In genomic region chr2:98732430-98733051, GRCh38 we compare ENCODE assay signal across 13 cellular contexts. TPM values are rescaled to one million over a fixed set of nuclear protein-coding genes. Genes with fewer than 3 reads are reported as not detected.
DNase-seq lines count a peak whose midpoint lies in the region; ATAC-seq and TF ChIP-seq lines count a peak whose summit lies in the region.
"Had no signal": no experiment of that assay in that cellular context is flagged by ENCODE, and none has a peak within 500 bp of the region (broad histone marks: within the 10 kb centered on the region; RNA-seq: fewer than 3 reads in every experiment).

No MANE protein-coding gene starts in this region.

- peak overlapping the region; percentile 92 for H3K4me3 ChIP-seq in CD4-positive, CD25-positive, alpha-beta regulatory T cell (ENCODE audit: low read depth, low read length)
- H3K4me3 ChIP-seq in HEK293 (ENCODE audit: low read depth, low read length): no peak overlapping the region
- peak overlapping the region in 1 of 2 donors; percentile 46 for H3K4me3 ChIP-seq in neuronal stem cell (ENCODE audit: low read length in 2 of 2)

- CTCF ChIA-PET in HEK293 (lab: Yijun Ruan, JAX): interaction anchor here (0.9 kb wide), 1 partner anchor 105 kb away, joined by 3 read pairs; no protein-coding TSS in a partner anchor

- no peak overlapping the region for H4K91ac ChIP-seq in neuronal stem cell (ENCODE audit: low read depth, low read length, poor library complexity)

- no peaks in the 10 kb centered on the region for H3K79me1 ChIP-seq in neuronal stem cell (ENCODE audit: low read depth, low read length)

- POLR2A ChIA-PET in HEK293 (lab: Yijun Ruan, JAX): no interaction called here

- H3K27me3 ChIP-seq in CD4-positive, CD25-positive, alpha-beta regulatory T cell (ENCODE audit: control insufficient read depth, insufficient read depth, low read length): no peaks in the 10 kb centered on the region
- peaks cover 0 to 46% (median 11%) of the 10 kb centered on the region in 3 experiments for H3K27me3 ChIP-seq in neuronal stem cell (ENCODE audit: control insufficient read depth in 3 of 3, insufficient read depth in 3 of 3, low read depth in 1 of 3, low read length in 3 of 3)

- no peak overlapping the region for H2BK15ac ChIP-seq in neuronal stem cell (ENCODE audit: low read length)

- H3K9me3 ChIP-seq in CD4-positive, CD25-positive, alpha-beta regulatory T cell (ENCODE audit: control insufficient read depth in 2 of 2, low read length in 2 of 2): no peaks in the 10 kb centered on the region
- H3K9me3 ChIP-seq in HEK293 (ENCODE audit: control insufficient read depth, insufficient read depth, low read depth, low read length): no peaks in the 10 kb centered on the region
- H3K9me3 ChIP-seq in neuronal stem cell (replicated peaks in 1 of 2; ENCODE audit: control insufficient read depth in 2 of 2, insufficient read depth in 1 of 2, low read depth in 1 of 2, low read length in 2 of 2): no peaks in the 10 kb centered on the region

- DNase-seq in CD4-positive, CD25-positive, alpha-beta regulatory T cell: no peak
- DNase-seq in amniotic stem cell (lab: John Stamatoyannopoulos, UW): no peak
- DNase-seq in neuronal stem cell (ENCODE audit: low spot score): no peak
- DNase-seq in NCI-H1417 (lab: John Stamatoyannopoulos, UW): no peak
- DNase-seq: activated CD8-positive, alpha-beta memory T cell treated with anti-CD3 and anti-CD28 coated beads, Interleukin-2, amount 50 U/mL, for 4 hours; central memory CD4-positive, alpha-beta T cell; foreskin melanocyte; IMR-90 had no signal

- peak overlapping the region; percentile 93 to 98 (median 94) for H3K4me3 Mint-ChIP-seq in CD4-positive, CD25-positive, alpha-beta regulatory T cell
- H3K4me3 Mint-ChIP-seq in brain (peak overlapping the region; percentile 67 to 97 (median 83)), nephron (peak overlapping the region; percentile 89 to 92 (median 92))

- H4K8ac ChIP-seq in neuronal stem cell (ENCODE audit: low read depth, low read length): no peak overlapping the region

- H2BK5ac ChIP-seq in neuronal stem cell (ENCODE audit: low read length): no peak overlapping the region

- H3K14ac ChIP-seq in neuronal stem cell (ENCODE audit: low read length): no peak overlapping the region

- H3K4me2 ChIP-seq in neuronal stem cell (ENCODE audit: insufficient read depth, low read length, poor library complexity, severe bottlenecking): no peak overlapping the region

- H3K4me1 ChIP-seq in CD4-positive, CD25-positive, alpha-beta regulatory T cell (ENCODE audit: control insufficient read depth, insufficient read depth, low read length, poor library complexity, severe bottlenecking): peaks cover 43% of the 10 kb centered on the region
- H3K4me1 ChIP-seq in HEK293 (ENCODE audit: control insufficient read depth, insufficient read depth, low read length) (peaks cover 17% of the 10 kb centered on the region), neuronal stem cell (ENCODE audit: control insufficient read depth in 2 of 2, insufficient read depth in 1 of 2, low read depth in 1 of 2, low read length in 2 of 2) (no peaks in the 10 kb centered on the region)

- H2AFZ ChIP-seq in neuronal stem cell (ENCODE audit: low read length): no peak overlapping the region

- no CpG with 5 or more reads among the region's 8 CpGs for WGBS in neuronal stem cell (ENCODE audit: extremely low coverage in 2 of 2, insufficient read length in 2 of 2, insufficient replicate concordance in 1 of 2), 2 donors

- H3K36me3 ChIP-seq in CD4-positive, CD25-positive, alpha-beta regulatory T cell (ENCODE audit: control insufficient read depth, insufficient read depth, low read length): no peaks in the 10 kb centered on the region
- H3K36me3 ChIP-seq in HEK293 (ENCODE audit: control insufficient read depth in 2 of 2, insufficient read depth in 1 of 2, low read length in 2 of 2) (no peaks in the 10 kb centered on the region), neuronal stem cell (replicated peaks in 1 of 2; ENCODE audit: control insufficient read depth in 2 of 2, insufficient read depth in 2 of 2, low read length in 2 of 2) (no peaks in the 10 kb centered on the region)

- peak overlapping the region; percentile 81 for H3K27ac ChIP-seq in CD4-positive, CD25-positive, alpha-beta regulatory T cell (ENCODE audit: insufficient read depth, low read length, poor library complexity, severe bottlenecking)
- no peak overlapping the region for H3K27ac ChIP-seq in HEK293 (ENCODE audit: extremely low read depth, low read depth, low read length)
- no peak overlapping the region for H3K27ac ChIP-seq in neuronal stem cell (replicated peaks; ENCODE audit: low read length)

- H3K4ac ChIP-seq in neuronal stem cell (ENCODE audit: low read length): no peak overlapping the region

- ATAC-seq in CD4-positive, CD25-positive, alpha-beta regulatory T cell (ENCODE audit: low read depth in 2 of 2): no peak
- ATAC-seq in HG03108 (IDR thresholded peaks at IDR 0.05; ENCODE audit: unreplicated experiment): no peak
- ATAC-seq: sciatic nerve had no signal

- no peak overlapping the region for H2AK5ac ChIP-seq in neuronal stem cell (ENCODE audit: low read depth, low read length)

- H3K27me3 Mint-ChIP-seq in CD4-positive, CD25-positive, alpha-beta regulatory T cell: no peaks in the 10 kb centered on the region
- peaks cover 44% of the 10 kb centered on the region for H3K27me3 Mint-ChIP-seq in brain
- peaks cover 32% of the 10 kb centered on the region for H3K27me3 Mint-ChIP-seq in nephron (ENCODE audit: low read depth)

- H3K4me1 Mint-ChIP-seq in CD4-positive, CD25-positive, alpha-beta regulatory T cell: peaks cover 32 to 73% (median 50%) of the 10 kb centered on the region in 4 donors
- H3K4me1 Mint-ChIP-seq in brain: peaks cover 38% of the 10 kb centered on the region
- H3K4me1 Mint-ChIP-seq in nephron: peaks cover 16% of the 10 kb centered on the region

- no peak overlapping the region for H2BK120ac ChIP-seq in neuronal stem cell (ENCODE audit: low read depth, low read length)

- no peaks in the 10 kb centered on the region for H3K36me3 Mint-ChIP-seq in CD4-positive, CD25-positive, alpha-beta regulatory T cell
- H3K36me3 Mint-ChIP-seq in brain: no peaks in the 10 kb centered on the region
- H3K36me3 Mint-ChIP-seq in nephron (ENCODE audit: low read depth): no peaks in the 10 kb centered on the region

- TF ChIP-seq CTCF in HEK293 (tag by site-specific recombination; IDR thresholded peaks at IDR 0.05): no peak
- no peak for TF ChIP-seq CTCF in brain (conservative IDR thresholded peaks at IDR 0.05)
- TF ChIP-seq CTCF in nephron (IDR thresholded peaks at IDR 0.05; ENCODE audit: unreplicated experiment in 3 of 3): no peak

- H3K27ac Mint-ChIP-seq in CD4-positive, CD25-positive, alpha-beta regulatory T cell: peak overlapping the region; percentile 89 to 95 (median 94)
- H3K27ac Mint-ChIP-seq in brain: peak overlapping the region in 2 of 5 experiments; percentile 55 to 90
- peak overlapping the region in 1 of 3 experiments; percentile 1 for H3K27ac Mint-ChIP-seq in nephron

- H2BK12ac ChIP-seq in neuronal stem cell (ENCODE audit: low read length): no peak overlapping the region

- no peak overlapping the region for H3K23ac ChIP-seq in neuronal stem cell (ENCODE audit: low read depth, low read length, poor library complexity)

- H3K9ac ChIP-seq in neuronal stem cell (ENCODE audit: low read depth, low read length, poor library complexity): no peak overlapping the region

- peaks cover 0 to 1% (median 0%) of the 10 kb centered on the region in 7 donors for H3K9me3 Mint-ChIP-seq in CD4-positive, CD25-positive, alpha-beta regulatory T cell
- H3K9me3 Mint-ChIP-seq in brain: peaks cover 0 to 6% (median 4%) of the 10 kb centered on the region in 5 experiments
- H3K9me3 Mint-ChIP-seq in nephron: no peaks in the 10 kb centered on the region

- no peak overlapping the region for H3K18ac ChIP-seq in neuronal stem cell (ENCODE audit: low read length)

TF ChIP-seq in HEK293, 187 proteins besides CTCF, POLR2A, EP300 and RAD21 (continues in another document):
- TF ChIP-seq, protein P1, sequence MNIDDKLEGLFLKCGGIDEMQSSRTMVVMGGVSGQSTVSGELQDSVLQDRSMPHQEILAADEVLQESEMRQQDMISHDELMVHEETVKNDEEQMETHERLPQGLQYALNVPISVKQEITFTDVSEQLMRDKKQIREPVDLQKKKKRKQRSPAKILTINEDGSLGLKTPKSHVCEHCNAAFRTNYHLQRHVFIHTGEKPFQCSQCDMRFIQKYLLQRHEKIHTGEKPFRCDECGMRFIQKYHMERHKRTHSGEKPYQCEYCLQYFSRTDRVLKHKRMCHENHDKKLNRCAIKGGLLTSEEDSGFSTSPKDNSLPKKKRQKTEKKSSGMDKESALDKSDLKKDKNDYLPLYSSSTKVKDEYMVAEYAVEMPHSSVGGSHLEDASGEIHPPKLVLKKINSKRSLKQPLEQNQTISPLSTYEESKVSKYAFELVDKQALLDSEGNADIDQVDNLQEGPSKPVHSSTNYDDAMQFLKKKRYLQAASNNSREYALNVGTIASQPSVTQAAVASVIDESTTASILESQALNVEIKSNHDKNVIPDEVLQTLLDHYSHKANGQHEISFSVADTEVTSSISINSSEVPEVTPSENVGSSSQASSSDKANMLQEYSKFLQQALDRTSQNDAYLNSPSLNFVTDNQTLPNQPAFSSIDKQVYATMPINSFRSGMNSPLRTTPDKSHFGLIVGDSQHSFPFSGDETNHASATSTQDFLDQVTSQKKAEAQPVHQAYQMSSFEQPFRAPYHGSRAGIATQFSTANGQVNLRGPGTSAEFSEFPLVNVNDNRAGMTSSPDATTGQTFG (tag by site-specific recombination; IDR thresholded peaks at IDR 0.05; ENCODE audit: borderline replicate concordance): no peak
- TF ChIP-seq ZFHX2 (tag by site-specific recombination; conservative IDR thresholded peaks at IDR 0.05): 0 out of 2 replicates have a peak, but pooled peaks have one; percentile 9
- no peak for TF ChIP-seq SP7 (tag by site-specific recombination; IDR thresholded peaks at IDR 0.05)
- no peak for TF ChIP-seq ZNF133 (tag by site-specific recombination; IDR thresholded peaks at IDR 0.05)
- no peak for TF ChIP-seq ZNF658 (tag by site-specific recombination; IDR thresholded peaks at IDR 0.05)
- peak; percentile 28 for TF ChIP-seq SETDB1 (IDR thresholded peaks at IDR 0.05; ENCODE audit: insufficient read length, low read length)
- no peak for TF ChIP-seq ZNF544 (tag by site-specific recombination; IDR thresholded peaks at IDR 0.05)

RNA-seq across cellular contexts. Expression of gene MGAT4A, which starts 1.6 kb away (rescaled TPM):
- 105 TPM for total RNA-seq in CD4-positive, CD25-positive, alpha-beta regulatory T cell
- 100 to 1,000 TPM; 101 to 143 (median 129) TPM for polyA plus RNA-seq in CD4-positive, CD25-positive, alpha-beta regulatory T cell
- polyA plus RNA-seq in brain (ENCODE audit: insufficient read depth, low read depth, low replicate concordance): 8.3 TPM
- polyA plus RNA-seq in neuronal stem cell (2013, experiment 1 of 2): 3.4 TPM
- polyA plus RNA-seq in neuronal stem cell (2013, experiment 2 of 2): 3.4 TPM
- polyA plus RNA-seq: IMR-90 had no signal

Comparison
In these comparisons a context has a peak if more than half of its experiments do, and no peak if none do; other contexts are left out.
1. RNA of gene MGAT4A, which starts 1.6 kb away (polyA plus RNA-seq): 101 to 143 TPM in CD4-positive, CD25-positive, alpha-beta regulatory T cell; 8.3 TPM in brain (single experiment); every median in the first group is over 10 times any median in the second.
2. Peak in every context shown above with its lines, with median percentiles within 50 percentile points of each other: H3K4me3 Mint-ChIP-seq.